Comparison of ENCODE assay signal across 8 cellular contexts in the genomic region with DNA sequence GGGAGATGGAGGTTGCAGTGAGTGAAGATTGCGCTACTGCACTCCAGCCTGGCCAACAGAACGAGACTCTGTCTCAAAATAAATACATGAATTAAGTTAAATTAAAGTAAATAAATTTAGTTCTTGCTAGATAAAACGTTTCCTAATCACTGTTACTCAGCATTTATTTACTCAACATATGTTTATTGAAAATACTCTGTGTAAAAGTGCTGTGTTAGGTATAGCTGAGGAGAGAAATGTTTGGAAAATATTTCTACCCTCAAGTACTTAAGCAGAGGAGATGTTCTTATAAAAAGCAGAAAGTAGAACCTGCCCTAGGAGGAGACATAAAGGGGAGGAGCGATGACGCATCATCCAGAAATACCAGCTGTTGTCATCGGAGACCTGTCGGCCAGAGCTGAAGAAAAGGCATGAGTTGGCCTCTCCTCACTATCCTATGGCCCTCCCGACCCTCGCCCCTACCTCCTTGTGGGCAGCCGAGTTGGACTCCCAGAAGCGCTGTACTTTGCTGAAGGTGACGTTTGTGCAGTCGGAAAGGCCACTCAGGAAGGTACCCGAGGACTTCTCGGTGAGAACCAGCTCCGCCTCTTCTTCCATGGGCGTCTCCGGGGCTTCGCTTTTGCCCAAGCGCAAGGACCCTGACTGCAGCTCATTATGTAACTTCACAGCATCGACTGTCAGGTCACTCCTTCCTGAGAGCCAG. TPM values are rescaled to one million over a fixed set of nuclear protein-coding genes. Genes with fewer than 3 reads are reported as not detected.
DNase-seq lines count a peak whose midpoint lies in the region; TF ChIP-seq lines count a peak whose summit lies in the region.

No MANE protein-coding gene starts in this region.

- H3K9me3 Mint-ChIP-seq in type B pancreatic cell: no peaks in the 10 kb centered on the region

- H3K27me3 ChIP-seq in KMS-11 (ENCODE audit: insufficient read depth, low read depth) (no peaks in the 10 kb centered on the region), dorsolateral prefrontal cortex (no peaks in the 10 kb centered on the region), mesendoderm (ENCODE audit: insufficient read depth, low read length, poor library complexity) (no peaks in the 10 kb centered on the region)

- no peak overlapping the region for H2AK5ac ChIP-seq in mesendoderm (ENCODE audit: low read length)

- peaks cover 6% of the 10 kb centered on the region for H3K36me3 Mint-ChIP-seq in type B pancreatic cell

- no peak overlapping the region for H2BK120ac ChIP-seq in mesendoderm (ENCODE audit: low read depth, low read length)

- H3K18ac ChIP-seq in mesendoderm (ENCODE audit: low read length): no peak overlapping the region

- peak overlapping the region; percentile 85 for H3K4me2 ChIP-seq in KMS-11
- H3K4me2 ChIP-seq in mesendoderm (ENCODE audit: low read length): peak overlapping the region; percentile 93

- H4K20me1 ChIP-seq in KMS-11 (ENCODE audit: insufficient read depth): no peaks in the 10 kb centered on the region

- no peak overlapping the region for H3K4ac ChIP-seq in mesendoderm (ENCODE audit: low read depth, low read length)

- peak overlapping the region; percentile 96 for H3K27ac Mint-ChIP-seq in type B pancreatic cell

- peak overlapping the region; percentile 86 for H3K56ac ChIP-seq in mesendoderm (ENCODE audit: low read length)

- no peaks in the 10 kb centered on the region for H3K27me3 Mint-ChIP-seq in type B pancreatic cell

- DNase-seq in NCI-H1436 (lab: John Stamatoyannopoulos, UW): peak; percentile 20
- DNase-seq in NCI-H1436 treated with DMSO at 0.1 percent for 48 hours (lab: John Stamatoyannopoulos, UW): no peak
- DNase-seq in T1000 (lab: John Stamatoyannopoulos, UW): peak; percentile 52
- DNase-seq in dorsolateral prefrontal cortex: peak in 1 of 10 donors; percentile 35
- peak; percentile 62 for DNase-seq in mesendoderm
- no peak for DNase-seq in type B pancreatic cell (ENCODE audit: extremely low spot score, unreplicated experiment)
- DNase-seq in NK-92 treated with Interleukin-12 subunit alpha and Interleukin-12 subunit beta, amount 100 ng/mL, for 24 hours (lab: John Stamatoyannopoulos, UW): no peak

- no CpG with 5 or more reads among the region's 21 CpGs for WGBS in mesendoderm (ENCODE audit: extremely low coverage, insufficient coverage, low lambda C conversion rate)

- no peak overlapping the region for H3K23ac ChIP-seq in mesendoderm (ENCODE audit: low read length)

- H3K4me3 ChIP-seq in KMS-11 (IDR thresholded peaks at IDR 0.05; ENCODE audit: insufficient read depth, low read depth, low read length): no peak overlapping the region
- peak overlapping the region; percentile 63 to 98 (median 88) for H3K4me3 ChIP-seq in dorsolateral prefrontal cortex
- no peak overlapping the region for H3K4me3 ChIP-seq in mesendoderm (ENCODE audit: low read length)

- H3K4me1 ChIP-seq in KMS-11 (ENCODE audit: low read depth, poor library complexity, severe bottlenecking) (peaks cover 21% of the 10 kb centered on the region), mesendoderm (ENCODE audit: control insufficient read depth, low read depth, low read length) (no peaks in the 10 kb centered on the region)

- no peak overlapping the region for H4K5ac ChIP-seq in mesendoderm (ENCODE audit: low read length)

- H3K9ac ChIP-seq in KMS-11 (peak overlapping the region; percentile 74), mesendoderm (ENCODE audit: low read length) (peak overlapping the region; percentile 70)

- H3K79me1 ChIP-seq in mesendoderm (ENCODE audit: low read length): no peaks in the 10 kb centered on the region

- peak overlapping the region; percentile 97 for H3K4me3 Mint-ChIP-seq in type B pancreatic cell

- H3K27ac ChIP-seq in KMS-11: peak overlapping the region; percentile 84
- peak overlapping the region in 21 of 59 donors; percentile 21 to 82 (median 48) for H3K27ac ChIP-seq in dorsolateral prefrontal cortex
- H3K27ac ChIP-seq in mesendoderm (ENCODE audit: low read depth, low read length): no peak overlapping the region

- peaks cover 32% of the 10 kb centered on the region for H3K79me2 ChIP-seq in KMS-11 (ENCODE audit: insufficient read depth, low read depth)
- peaks cover 10% of the 10 kb centered on the region for H3K79me2 ChIP-seq in mesendoderm (ENCODE audit: control insufficient read depth, insufficient read depth, low read length)

- no peak overlapping the region for H2BK15ac ChIP-seq in mesendoderm (replicated peaks; ENCODE audit: low read depth)

- H3K4me1 Mint-ChIP-seq in type B pancreatic cell (ENCODE audit: unreplicated experiment): peaks cover 10% of the 10 kb centered on the region

- no peaks in the 10 kb centered on the region; the same call in 1 of the 2 replicates for H3K36me3 ChIP-seq in KMS-11 (ENCODE audit: insufficient read depth)
- H3K36me3 ChIP-seq in mesendoderm (ENCODE audit: control insufficient read depth, insufficient read depth, low read length): peaks cover 3% of the 10 kb centered on the region

- TF ChIP-seq CTCF in KMS-11 (conservative IDR thresholded peaks at IDR 0.05; ENCODE audit: low read depth, low read length) (no peak), dorsolateral prefrontal cortex (IDR thresholded peaks at IDR 0.05 in 54 of 56, conservative IDR thresholded peaks at IDR 0.05 in 2 of 56; ENCODE audit: low read depth in 1 of 56, partially characterized antibody in 56 of 56) (no peak), type B pancreatic cell (conservative IDR thresholded peaks at IDR 0.05) (no peak)

- peak overlapping the region; percentile 51; the same call in 1 of the 2 replicates for H2AFZ ChIP-seq in KMS-11 (ENCODE audit: low read depth)

- no peak overlapping the region for H2BK5ac ChIP-seq in mesendoderm (ENCODE audit: low read length)

- intact Hi-C loops in dorsolateral prefrontal cortex (cut with DNase I): loop anchor here (2.0 to 10.0 kb wide), 2 partner anchors 25 to 815 kb away; a partner anchor contains a TSS

- no peak overlapping the region for H4K8ac ChIP-seq in mesendoderm (ENCODE audit: low read depth, low read length)

RNA-seq across cellular contexts. Expression of a gene that starts 1.1 kb away (rescaled TPM):
- 10 to 100 TPM; 21.1 to 88.1 (median 42.7) TPM for total RNA-seq in dorsolateral prefrontal cortex
- 27.8 TPM for polyA plus RNA-seq in mesendoderm (2013, experiment 1 of 2)
- polyA plus RNA-seq in mesendoderm (2013, experiment 2 of 2): 28.0 TPM
- total RNA-seq in type B pancreatic cell (ENCODE audit: low replicate concordance): 34.5 and 41.6 TPM in 2 replicates

RNA-seq across cellular contexts. Expression of a gene that starts 26.0 kb away (rescaled TPM):
- total RNA-seq in dorsolateral prefrontal cortex (100 to 1,000 TPM; 155 to 477 (median 341) TPM), type B pancreatic cell (ENCODE audit: low replicate concordance) (200 and 207 TPM in 2 replicates)
- polyA plus RNA-seq in mesendoderm (2013, experiment 1 of 2): 582 TPM
- polyA plus RNA-seq in mesendoderm (2013, experiment 2 of 2): 593 TPM

RNA-seq across cellular contexts. Expression of a gene that starts 45.8 kb away (rescaled TPM):
- total RNA-seq in dorsolateral prefrontal cortex (10 to 100 TPM; 23.5 to 46.9 (median 33.8) TPM), type B pancreatic cell (ENCODE audit: low replicate concordance) (34.8 and 36.1 TPM in 2 replicates)
- polyA plus RNA-seq in mesendoderm (2013, experiment 1 of 2): 87.4 TPM
- polyA plus RNA-seq in mesendoderm (2013, experiment 2 of 2): 87.3 TPM

RNA-seq across cellular contexts. Expression of a gene that starts 46.0 kb away (rescaled TPM):
- total RNA-seq in dorsolateral prefrontal cortex (10 to 100 TPM; 22.2 to 46.8 (median 31.1) TPM), type B pancreatic cell (ENCODE audit: low replicate concordance) (50.7 and 53.7 TPM in 2 replicates)
- 42.5 TPM for polyA plus RNA-seq in mesendoderm (2013, experiment 1 of 2)
- 41.6 TPM for polyA plus RNA-seq in mesendoderm (2013, experiment 2 of 2)

Comparison
In these comparisons a context has a peak if more than half of its experiments do, and no peak if none do; other contexts are left out.
1. DNase-seq: peak in NCI-H1436 (single experiment), T1000 (single experiment) and mesendoderm (single experiment); none in NCI-H1436 treated with DMSO at 0.1 percent for 48 hours (single experiment), type B pancreatic cell (single experiment) and NK-92 treated with Interleukin-12 subunit alpha and Interleukin-12 subunit beta, amount 100 ng/mL, for 24 hours (single experiment).
2. H3K4me3 ChIP-seq: peak in dorsolateral prefrontal cortex (59 of 59); none in KMS-11 (single experiment) and mesendoderm (single experiment).